20 cellular contexts compared by ENCODE assay signal in genomic region chr4:6123116-6123515, GRCh38.
"Had no signal": no experiment of that assay in that cellular context is flagged by ENCODE, and none has a peak within 500 bp of the region (broad histone marks: within the 10 kb centered on the region; RNA-seq: fewer than 3 reads in every experiment).

No MANE protein-coding gene starts in this region.

- H3K27ac Mint-ChIP-seq: activated CD4-positive, alpha-beta T cell treated with anti-CD3 and anti-CD28 coated beads, Interleukin-2, amount 10 ng/mL, durations not matched to agents 7 days and 5 days; activated CD8-positive, alpha-beta T cell treated with anti-CD3 and anti-CD28 coated beads for 36 hours; activated naive CD8-positive, alpha-beta T cell treated with anti-CD3 and anti-CD28 coated beads, Interleukin-2, amount 50 U/mL, for 24 hours; mesothelial cell of epicardium had no signal

- H3K4me1 Mint-ChIP-seq: mesothelial cell of epicardium; naive thymus-derived CD8-positive, alpha-beta T cell had no signal

- DNase-seq: activated CD4-positive, alpha-beta T cell treated with anti-CD3 and anti-CD28 coated beads, Interleukin-2, amount 10 ng/mL, durations not matched to agents 7 days and 5 days; activated CD8-positive, alpha-beta T cell treated with anti-CD3 and anti-CD28 coated beads for 36 hours; activated naive CD4-positive, alpha-beta T cell treated with anti-CD3 and anti-CD28 coated beads, Interleukin-2, amount 10 ng/mL, durations not matched to agents 7 days and 5 days; activated naive CD8-positive, alpha-beta T cell treated with anti-CD3 and anti-CD28 coated beads, Interleukin-2, amount 50 U/mL, for 24 hours; activated T-cell treated with anti-CD3 and anti-CD28 coated beads, Interleukin-2, amount 50 U/mL, for 4 hours; anterior cingulate cortex; body of pancreas; dermis blood vessel endothelial cell; effector memory CD4-positive, alpha-beta T cell; foreskin keratinocyte; left lung; naive thymus-derived CD8-positive, alpha-beta T cell; psoas muscle; spleen; stimulated activated CD4-positive, alpha-beta T cell treated with anti-CD3 and anti-CD28 coated beads, Interleukin-4, amount 100 ng/mL, for 1 hour; stimulated activated naive CD8-positive, alpha-beta T cell treated with anti-CD3 and anti-CD28 coated beads, Interleukin-15, Interleukin-2, amounts not matched to agents 100 U/mL and 50 U/mL, for 24 hours; substantia nigra; T-helper 1 cell had no signal

- H3K27me3 Mint-ChIP-seq: activated CD4-positive, alpha-beta T cell treated with anti-CD3 and anti-CD28 coated beads, Interleukin-2, amount 10 ng/mL, durations not matched to agents 7 days and 5 days; activated CD8-positive, alpha-beta T cell treated with anti-CD3 and anti-CD28 coated beads for 36 hours; activated naive CD8-positive, alpha-beta T cell treated with anti-CD3 and anti-CD28 coated beads, Interleukin-2, amount 50 U/mL, for 24 hours had no signal

- ATAC-seq: activated CD8-positive, alpha-beta T cell treated with anti-CD3 and anti-CD28 coated beads for 36 hours; activated naive CD8-positive, alpha-beta T cell treated with anti-CD3 and anti-CD28 coated beads, Interleukin-2, amount 50 U/mL, for 24 hours; body of pancreas; foreskin keratinocyte; left lung; naive thymus-derived CD8-positive, alpha-beta T cell; pancreas; psoas muscle; stimulated activated naive CD8-positive, alpha-beta T cell treated with anti-CD3 and anti-CD28 coated beads, Interleukin-15, Interleukin-2, amounts not matched to agents 100 U/mL and 50 U/mL, for 24 hours had no signal

- H3K4me3 Mint-ChIP-seq: activated CD4-positive, alpha-beta T cell treated with anti-CD3 and anti-CD28 coated beads, Interleukin-2, amount 10 ng/mL, durations not matched to agents 7 days and 5 days; activated CD8-positive, alpha-beta T cell treated with anti-CD3 and anti-CD28 coated beads for 36 hours; activated naive CD4-positive, alpha-beta T cell treated with anti-CD3 and anti-CD28 coated beads, Interleukin-2, amount 10 ng/mL, durations not matched to agents 7 days and 5 days; activated naive CD8-positive, alpha-beta T cell treated with anti-CD3 and anti-CD28 coated beads, Interleukin-2, amount 50 U/mL, for 24 hours; activated T-cell treated with anti-CD3 and anti-CD28 coated beads, Interleukin-2, amount 50 U/mL, for 4 hours; mesothelial cell of epicardium; naive thymus-derived CD8-positive, alpha-beta T cell had no signal

- H3K9me3 Mint-ChIP-seq: activated CD4-positive, alpha-beta T cell treated with anti-CD3 and anti-CD28 coated beads, Interleukin-2, amount 10 ng/mL, durations not matched to agents 7 days and 5 days; activated CD8-positive, alpha-beta T cell treated with anti-CD3 and anti-CD28 coated beads for 36 hours; activated naive CD4-positive, alpha-beta T cell treated with anti-CD3 and anti-CD28 coated beads, Interleukin-2, amount 10 ng/mL, durations not matched to agents 7 days and 5 days; activated naive CD8-positive, alpha-beta T cell treated with anti-CD3 and anti-CD28 coated beads, Interleukin-2, amount 50 U/mL, for 24 hours; activated T-cell treated with anti-CD3 and anti-CD28 coated beads, Interleukin-2, amount 50 U/mL, for 4 hours; mesothelial cell of epicardium; naive thymus-derived CD8-positive, alpha-beta T cell had no signal

- H3K36me3 Mint-ChIP-seq: activated naive CD4-positive, alpha-beta T cell treated with anti-CD3 and anti-CD28 coated beads, Interleukin-2, amount 10 ng/mL, durations not matched to agents 7 days and 5 days; mesothelial cell of epicardium; naive thymus-derived CD8-positive, alpha-beta T cell had no signal
